Comparison of ENCODE assay signal across 12 cellular contexts in genomic region chr6:167319856-167320733, GRCh38. TPM values are rescaled to one million over a fixed set of nuclear protein-coding genes. Genes with fewer than 3 reads are reported as not detected.
"Had no signal": no experiment of that assay in that cellular context is flagged by ENCODE, and none has a peak within 500 bp of the region (broad histone marks: within the 10 kb centered on the region; RNA-seq: fewer than 3 reads in every experiment).

No MANE protein-coding gene starts in this region.

RNA-seq across cellular contexts. Expression of gene TTLL2, which starts 4.8 kb away (rescaled TPM):
- total RNA-seq: aorta, breast epithelium, cerebellum, esophagus muscularis mucosa, lung, mesothelial cell of epicardium, posterior vena cava, subcutaneous adipose tissue, urinary bladder had no signal
- polyA plus RNA-seq: aorta, lung, neural cell, urinary bladder had no signal

RNA-seq across cellular contexts. Expression of gene UNC93A, which starts 29.0 kb away (rescaled TPM):
- total RNA-seq: aorta, breast epithelium, cerebellum, esophagus muscularis mucosa, lung, mesothelial cell of epicardium, occipital lobe, posterior vena cava, subcutaneous adipose tissue, thyroid gland, urinary bladder had no signal
- polyA plus RNA-seq: aorta, lung, neural cell, urinary bladder had no signal
